ENCODE assay signal across 18 cellular contexts in genomic region chr10:93287775-93288174, GRCh38.
"Had no signal": no experiment of that assay in that cellular context is flagged by ENCODE, and none has a peak within 500 bp of the region (broad histone marks: within the 10 kb centered on the region; RNA-seq: fewer than 3 reads in every experiment).

No MANE protein-coding gene starts in this region.

- H3K9me3 ChIP-seq: gastroesophageal sphincter, left lung, right lobe of liver, spleen, tibial nerve had no signal

- H3K27me3 Mint-ChIP-seq: stimulated activated memory B cell treated with anti-CD40 and anti-IgM and Interleukin-4, amounts not matched to agents 10 μg/mL and 1 μg/mL and 100 μg/mL, for 72 hours had no signal

- H3K36me3 Mint-ChIP-seq: memory B cell; stimulated activated memory B cell treated with anti-CD40 and anti-IgM and Interleukin-4, amounts not matched to agents 10 μg/mL and 1 μg/mL and 100 μg/mL, for 72 hours; T-cell had no signal

- DNase-seq: activated CD4-positive, alpha-beta T cell treated with anti-CD3 and anti-CD28 coated beads for 4 hours; activated naive CD4-positive, alpha-beta T cell treated with Interleukin-2 at 50 U/mL for 16 hours; caudate nucleus; cortex of kidney; effector CD8-positive, alpha-beta T cell; hypothalamus; left lung; right lobe of liver; spleen; stimulated activated CD4-positive, alpha-beta T cell treated with anti-CD3 and anti-CD28 coated beads, Interleukin-1b, Interleukin-23, amount 100 ng/mL, for 48 hours; T-cell; T1000; WERI-Rb-1 had no signal

- H3K27me3 ChIP-seq: gastroesophageal sphincter, left lung, right lobe of liver, spleen, tibial nerve had no signal

- ATAC-seq: gastroesophageal sphincter; left lung; right lobe of liver; stimulated activated memory B cell treated with anti-CD40 and anti-IgM and Interleukin-4, amounts not matched to agents 10 μg/mL and 1 μg/mL and 100 μg/mL, for 72 hours; T-cell had no signal

- H3K4me3 Mint-ChIP-seq: activated T-helper 1 cell treated with anti-CD3 and anti-CD28 coated beads, Interleukin-12 subunit alpha, Interleukin-12 subunit beta, Interleukin-2, Interleukin-4 antibody, amounts not matched to agents 30 ng/mL and 10 ng/mL and 1 ng/mL, durations not matched to agents 14 hours and 24 hours and 36 hours; memory B cell; stimulated activated memory B cell treated with anti-CD40 and anti-IgM and Interleukin-4, amounts not matched to agents 10 μg/mL and 1 μg/mL and 100 μg/mL, for 72 hours; T-cell had no signal

- H3K27ac ChIP-seq: gastroesophageal sphincter, left lung, right lobe of liver, spleen, tibial nerve, WERI-Rb-1 had no signal

- H3K36me3 ChIP-seq: gastroesophageal sphincter, left lung, right lobe of liver, spleen, tibial nerve, WERI-Rb-1 had no signal

- H3K4me1 ChIP-seq: gastroesophageal sphincter, right lobe of liver had no signal

- H3K27ac Mint-ChIP-seq: activated T-helper 1 cell treated with anti-CD3 and anti-CD28 coated beads, Interleukin-12 subunit alpha, Interleukin-12 subunit beta, Interleukin-2, Interleukin-4 antibody, amounts not matched to agents 30 ng/mL and 10 ng/mL and 1 ng/mL, durations not matched to agents 14 hours and 24 hours and 36 hours; memory B cell; stimulated activated memory B cell treated with anti-CD40 and anti-IgM and Interleukin-4, amounts not matched to agents 10 μg/mL and 1 μg/mL and 100 μg/mL, for 72 hours; T-cell had no signal

- H3K9me3 Mint-ChIP-seq: activated T-helper 1 cell treated with anti-CD3 and anti-CD28 coated beads, Interleukin-12 subunit alpha, Interleukin-12 subunit beta, Interleukin-2, Interleukin-4 antibody, amounts not matched to agents 30 ng/mL and 10 ng/mL and 1 ng/mL, durations not matched to agents 14 hours and 24 hours and 36 hours; memory B cell; stimulated activated memory B cell treated with anti-CD40 and anti-IgM and Interleukin-4, amounts not matched to agents 10 μg/mL and 1 μg/mL and 100 μg/mL, for 72 hours; T-cell had no signal

- H3K4me3 ChIP-seq: gastroesophageal sphincter, left lung, right lobe of liver, spleen, tibial nerve had no signal

- H3K4me1 Mint-ChIP-seq: memory B cell, T-cell had no signal
